In the genomic region with DNA sequence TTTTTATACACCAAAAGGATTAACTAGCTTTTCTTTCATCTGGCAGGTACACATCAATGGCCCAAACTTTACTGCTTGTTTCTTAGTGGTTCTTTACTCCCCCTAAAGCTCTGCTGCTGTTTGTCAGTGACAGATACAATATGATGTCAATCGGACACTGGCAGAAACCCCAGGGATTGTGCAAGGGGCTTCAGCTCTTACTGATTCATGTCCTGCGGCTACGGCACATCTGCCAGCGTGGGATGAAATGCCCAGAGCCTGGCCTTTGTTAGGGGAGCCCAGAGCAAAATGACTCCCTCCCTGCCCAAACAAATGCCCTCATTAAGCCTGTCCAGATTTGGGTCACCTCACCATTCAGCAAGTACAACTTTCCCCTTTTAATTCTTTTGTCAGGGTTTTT, we compare ENCODE assay signal across 18 cellular contexts. TPM values are rescaled to one million over a fixed set of nuclear protein-coding genes. Genes with fewer than 3 reads are reported as not detected.
DNase-seq lines count a peak whose midpoint lies in the region; ATAC-seq and TF ChIP-seq lines count a peak whose summit lies in the region.
"Had no signal": no experiment of that assay in that cellular context is flagged by ENCODE, and none has a peak within 500 bp of the region (broad histone marks: within the 10 kb centered on the region; RNA-seq: fewer than 3 reads in every experiment).

No MANE protein-coding gene starts in this region.

- H3K27ac Mint-ChIP-seq in stimulated activated memory B cell treated with anti-CD40 and anti-IgM and Interleukin-4, amounts not matched to agents 10 μg/mL and 1 μg/mL and 100 μg/mL, for 72 hours, result no peak overlapping the region
- H3K27ac Mint-ChIP-seq: CD4-positive, alpha-beta T cell; type B pancreatic cell; WTC11 had no signal

- peak; percentile 45 for DNase-seq in ELR (ENCODE audit: low read depth)
- DNase-seq in astrocyte of the cerebellum (ENCODE audit: low read depth), result peak; percentile 64
- peak; percentile 56 for DNase-seq in globus pallidus (ENCODE audit: low spot score)
- no peak for DNase-seq in osteoblast (ENCODE audit: insufficient read length, low spot score, missing footprints)
- no peak for DNase-seq in NCI-H146 treated with DMSO at 0.1 percent for 48 hours (lab: John Stamatoyannopoulos, UW; ENCODE audit: unreplicated experiment)
- no peak for DNase-seq in GDM1 (lab: John Stamatoyannopoulos, UW)
- no peak for DNase-seq in H7
- DNase-seq: activated naive CD4-positive, alpha-beta T cell treated with Interleukin-2 at 50 U/mL for 16 hours; CD4-positive, alpha-beta T cell; cerebellar nuclear complex; erythroblast; NCI-H1930; NCI-H69; stimulated activated CD4-positive, alpha-beta T cell treated with anti-CD3 and anti-CD28 coated beads, Interleukin-2, amount 100 ng/mL, for 24 hours; SW 1271 had no signal

- peaks cover 20% of the 10 kb centered on the region for H3K4me1 ChIP-seq in osteoblast (ENCODE audit: insufficient read depth, low read length)

- H3K9me3 ChIP-seq in osteoblast (ENCODE audit: low read depth, low read length), result peaks cover 4% of the 10 kb centered on the region

- in situ Hi-C loops in astrocyte of the cerebellum (cut with HindIII; ENCODE audit: low sequenced_read_pairs), result loop anchor here (25.0 kb wide), 1 partner anchor 223 kb away; the partner anchor contains the start of gene FSIP1

- no peaks in the 10 kb centered on the region for H3K27me3 Mint-ChIP-seq in stimulated activated memory B cell treated with anti-CD40 and anti-IgM and Interleukin-4, amounts not matched to agents 10 μg/mL and 1 μg/mL and 100 μg/mL, for 72 hours
- H3K27me3 Mint-ChIP-seq: CD4-positive, alpha-beta T cell; type B pancreatic cell had no signal

- H3K4me1 Mint-ChIP-seq in stimulated activated memory B cell treated with anti-CD40 and anti-IgM and Interleukin-4, amounts not matched to agents 10 μg/mL and 1 μg/mL and 100 μg/mL, for 72 hours, result no peaks in the 10 kb centered on the region
- H3K4me1 Mint-ChIP-seq: WTC11 had no signal

- H3K36me3 Mint-ChIP-seq in stimulated activated memory B cell treated with anti-CD40 and anti-IgM and Interleukin-4, amounts not matched to agents 10 μg/mL and 1 μg/mL and 100 μg/mL, for 72 hours, result peaks cover 79% of the 10 kb centered on the region

- no peak overlapping the region for H3K4me3 ChIP-seq in astrocyte of the cerebellum (ENCODE audit: low read depth, low read length)
- H3K4me3 ChIP-seq in osteoblast (ENCODE audit: insufficient read depth, low read length), result no peak overlapping the region
- H3K4me3 ChIP-seq in H7 (ENCODE audit: insufficient read depth, low read depth, low read length), result no peak overlapping the region

- H3K9me3 Mint-ChIP-seq in stimulated activated memory B cell treated with anti-CD40 and anti-IgM and Interleukin-4, amounts not matched to agents 10 μg/mL and 1 μg/mL and 100 μg/mL, for 72 hours, result peaks cover 17% of the 10 kb centered on the region

- H2AFZ ChIP-seq in osteoblast (ENCODE audit: low read length), result no peak overlapping the region

- TF ChIP-seq CTCF in astrocyte of the cerebellum (IDR thresholded peaks at IDR 0.05; ENCODE audit: low read depth, low read length, missing control alignments), result no peak
- TF ChIP-seq CTCF in osteoblast (IDR thresholded peaks at IDR 0.05; ENCODE audit: extremely low read depth, low read depth, low read length), result no peak

- no peak overlapping the region for H3K4me3 Mint-ChIP-seq in stimulated activated memory B cell treated with anti-CD40 and anti-IgM and Interleukin-4, amounts not matched to agents 10 μg/mL and 1 μg/mL and 100 μg/mL, for 72 hours
- H3K4me3 Mint-ChIP-seq: CD4-positive, alpha-beta T cell; type B pancreatic cell; WTC11 had no signal

- no peak for ATAC-seq in stimulated activated memory B cell treated with anti-CD40 and anti-IgM and Interleukin-4, amounts not matched to agents 10 μg/mL and 1 μg/mL and 100 μg/mL, for 72 hours
- ATAC-seq: WTC11 had no signal

- peak overlapping the region; percentile 38 for H3K27ac ChIP-seq in osteoblast (ENCODE audit: low read depth, low read length)

- peaks cover 81% of the 10 kb centered on the region for H3K36me3 ChIP-seq in osteoblast (ENCODE audit: insufficient read depth, low read length)
- H3K36me3 ChIP-seq in H7 (replicated peaks; ENCODE audit: control insufficient read depth, insufficient read depth, low read length), result peaks cover 47% of the 10 kb centered on the region

- no peaks in the 10 kb centered on the region for H4K20me1 ChIP-seq in osteoblast (ENCODE audit: insufficient read depth, low read length)

- H3K27me3 ChIP-seq in osteoblast (ENCODE audit: insufficient read depth, low read length), result no peaks in the 10 kb centered on the region
- H3K27me3 ChIP-seq in H7 (ENCODE audit: control insufficient read depth, insufficient read depth, low read length), result no peaks in the 10 kb centered on the region

- no peaks in the 10 kb centered on the region for H3K79me2 ChIP-seq in osteoblast (ENCODE audit: insufficient read depth, low read length)

- no peak overlapping the region for H3K4me2 ChIP-seq in osteoblast (ENCODE audit: insufficient read depth, low read length)

RNA-seq across cellular contexts. Expression of gene SRP14, which starts 28.3 kb away (rescaled TPM):
- total RNA-seq in osteoblast, result 81.4 and 97.2 TPM in 2 replicates
- total RNA-seq in H7 (2014; rRNA removed; shearing (Covaris generic)), result 148 and 156 TPM in 2 replicates

Comparison
In these comparisons a context has a peak if more than half of its experiments do, and no peak if none do; other contexts are left out.
1. DNase-seq: peak in ELR (single experiment), astrocyte of the cerebellum (single experiment) and globus pallidus (single experiment); none in osteoblast (single experiment), NCI-H146 treated with DMSO at 0.1 percent for 48 hours (single experiment), GDM1 (single experiment) and H7 (single experiment).